In the genomic region with DNA sequence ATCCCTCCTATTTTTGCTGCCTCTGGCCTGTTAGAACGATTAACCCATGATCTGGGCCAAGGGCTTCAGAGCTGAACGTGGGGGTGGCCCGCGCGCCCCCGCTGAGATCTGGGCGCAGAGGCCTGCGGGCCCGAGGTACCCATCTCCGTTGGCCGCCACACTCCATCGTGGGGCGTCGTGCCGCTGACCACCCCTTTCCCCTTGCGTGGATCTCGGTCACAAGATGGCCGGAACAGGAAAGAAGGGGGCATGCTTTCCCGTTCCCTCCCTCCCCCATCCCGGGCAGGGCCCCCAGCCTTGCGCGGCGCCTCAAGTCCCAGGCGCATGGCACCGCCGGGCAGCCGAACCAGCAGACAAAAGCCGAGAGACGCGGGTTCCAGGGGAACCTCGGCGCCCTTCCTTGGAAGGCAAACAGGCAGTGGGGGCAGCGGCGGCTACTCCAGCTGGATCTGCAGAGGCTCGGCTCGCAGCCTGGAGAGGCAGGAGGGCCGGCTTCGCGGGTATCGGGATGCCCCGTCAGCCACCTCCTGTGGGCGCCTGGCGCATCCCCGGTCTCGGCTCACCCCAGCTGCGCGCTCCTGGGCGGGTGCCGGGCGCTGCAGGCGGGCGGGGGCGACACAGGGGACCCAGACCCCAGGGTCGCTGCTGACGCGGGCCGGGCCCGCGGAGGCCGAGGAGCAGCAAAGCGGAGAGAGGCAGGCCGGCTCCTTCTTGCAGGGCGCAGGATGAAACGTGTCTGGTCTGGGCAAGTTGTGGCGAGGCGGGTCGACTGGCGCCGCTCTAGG, we compare ENCODE assay signal across 8 cellular contexts. TPM values are rescaled to one million over a fixed set of nuclear protein-coding genes. Genes with fewer than 3 reads are reported as not detected.
DNase-seq lines count a peak whose midpoint lies in the region; ATAC-seq, FAIRE-seq and TF ChIP-seq lines count a peak whose summit lies in the region.

No MANE protein-coding gene starts in this region.

- H3K4me3 Mint-ChIP-seq in effector memory CD8-positive, alpha-beta T cell: peak overlapping the region; percentile 53 to 67

- H3K27me3 ChIP-seq in Peyer's patch: peaks cover 0 to 5% of the 10 kb centered on the region in 2 donors

- peaks cover 4% of the 10 kb centered on the region in 2 donors for H3K4me1 Mint-ChIP-seq in effector memory CD8-positive, alpha-beta T cell (ENCODE audit: low read depth in 2 of 2)

- H3K27ac ChIP-seq in Peyer's patch (peak overlapping the region in 3 of 4 donors; percentile 62 to 68 (median 63)), mesodermal cell (ENCODE audit: low read depth, low read length, severe bottlenecking) (peak overlapping the region; percentile 85)

- no peaks in the 10 kb centered on the region for H3K9me3 Mint-ChIP-seq in effector memory CD8-positive, alpha-beta T cell

- no peak for FAIRE-seq in urothelium cell line (lab: Jason Lieb, UNC)

- no peaks in the 10 kb centered on the region for H3K36me3 Mint-ChIP-seq in effector memory CD8-positive, alpha-beta T cell (ENCODE audit: insufficient read depth)

- H3K4me1 ChIP-seq in Peyer's patch (peaks cover 0 to 17% (median 2%) of the 10 kb centered on the region in 4 donors), mesodermal cell (ENCODE audit: control insufficient read depth, insufficient read depth, low read length, poor library complexity, severe bottlenecking) (peaks cover 5% of the 10 kb centered on the region)

- no peak for TF ChIP-seq CTCF in GM12864 (IDR thresholded peaks at IDR 0.05; ENCODE audit: low read depth, low read length, missing control alignments)
- no peak for TF ChIP-seq CTCF in Peyer's patch (IDR thresholded peaks at IDR 0.05)

- WGBS in mesodermal cell (ENCODE audit: insufficient coverage in 2 of 2), 2 experiments: 0% methylated on average over 39 to 65 of the region's 69 CpGs

- ATAC-seq in effector memory CD8-positive, alpha-beta T cell (replicated peaks): no peak

- H3K4me3 ChIP-seq in GM12864 (ENCODE audit: low read depth, low read length) (peak overlapping the region; percentile 59), Peyer's patch (peak overlapping the region; percentile 28 to 56 (median 42)), mesodermal cell (ENCODE audit: extremely low read depth, insufficient read depth, low read length, poor library complexity, severe bottlenecking) (peak overlapping the region; percentile 74)

- H3K27me3 Mint-ChIP-seq in effector memory CD8-positive, alpha-beta T cell: peaks cover 38 to 42% of the 10 kb centered on the region in 2 donors

- H3K36me3 ChIP-seq in Peyer's patch (no peaks in the 10 kb centered on the region), mesodermal cell (ENCODE audit: control insufficient read depth, insufficient read depth, low read length) (peaks cover 27% of the 10 kb centered on the region)

- in situ Hi-C loops in ACHN (cut with HindIII; ENCODE audit: low pct_ligation_motif_present, low pct_unique_long_range_greater_than_20kb, low sequenced_read_pairs): no loop called here

- H3K9me3 ChIP-seq in Peyer's patch (no peaks in the 10 kb centered on the region), mesodermal cell (ENCODE audit: control insufficient read depth, low read length) (no peaks in the 10 kb centered on the region)

- no peak overlapping the region for H3K27ac Mint-ChIP-seq in effector memory CD8-positive, alpha-beta T cell

- no peak for TF ChIP-seq POLR2A in Peyer's patch (IDR thresholded peaks at IDR 0.05)

- DNase-seq in GM12864 (ENCODE audit: low read depth) (no peak), HCEC 1CT (peak; percentile 45), Peyer's patch (no peak), urothelium cell line (ENCODE audit: low spot score) (peak; percentile 29), ACHN (no peak)
- DNase-seq in effector memory CD8-positive, alpha-beta T cell: no peak
- DNase-seq in activated CD4-positive, alpha-beta T cell treated with anti-CD3 and anti-CD28 coated beads for 4 hours: no peak

RNA-seq across cellular contexts. Expression of a gene that starts 0.5 kb away (rescaled TPM):
- total RNA-seq in Peyer's patch: 10 to 100 TPM in 1 of 4 donors, 1 to 10 TPM in 3; 2.5 to 61.9 (median 5.2) TPM
- 36.6 TPM for polyA plus RNA-seq in mesodermal cell (2013, experiment 1 of 2)
- polyA plus RNA-seq in mesodermal cell (2013, experiment 2 of 2): 40.4 TPM

RNA-seq across cellular contexts. Expression of a gene that starts 32.9 kb away (rescaled TPM):
- total RNA-seq in Peyer's patch: 10 to 100 TPM; 26.4 to 61.5 (median 36.1) TPM
- 25.1 TPM for polyA plus RNA-seq in mesodermal cell (2013, experiment 1 of 2)
- 28.1 TPM for polyA plus RNA-seq in mesodermal cell (2013, experiment 2 of 2)

Comparison
In these comparisons a context has a peak if more than half of its experiments do, and no peak if none do; other contexts are left out.
1. DNase-seq: peak in HCEC 1CT (single experiment) and urothelium cell line (single experiment); none in GM12864 (single experiment), Peyer's patch (0 of 3), effector memory CD8-positive, alpha-beta T cell (0 of 3), ACHN (single experiment) and activated CD4-positive, alpha-beta T cell treated with anti-CD3 and anti-CD28 coated beads for 4 hours (0 of 2).
2. Peak in every context shown above with its lines, with median percentiles within 50 percentile points of each other: H3K4me3 ChIP-seq.